8 cellular contexts compared by ENCODE assay signal in genomic region chr2:47323009-47323821, GRCh38. TPM values are rescaled to one million over a fixed set of nuclear protein-coding genes. Genes with fewer than 3 reads are reported as not detected.
DNase-seq lines count a peak whose midpoint lies in the region; ATAC-seq, FAIRE-seq and TF ChIP-seq lines count a peak whose summit lies in the region.

No MANE protein-coding gene starts in this region.

- DNase-seq in AG08396 (ENCODE audit: low spot score) (peak; percentile 84), NCI-H2227 treated with DMSO at 0.1 percent for 48 hours (lab: John Stamatoyannopoulos, UW) (peak; percentile 87), bronchial epithelial cell (ENCODE audit: low read depth) (peak; percentile 55)
- DNase-seq in stimulated activated CD4-positive, alpha-beta T cell treated with anti-CD3 and anti-CD28 coated beads, Interleukin-2, amount 100 ng/mL, for 48 hours, result peak; percentile 72 to 73

- H3K27ac ChIP-seq in layer of hippocampus (ENCODE audit: low read depth, low read length), result peak overlapping the region; percentile 80

- TF ChIP-seq CTCF in WI38 (IDR thresholded peaks at IDR 0.05; ENCODE audit: low read depth, low read length) (peak; percentile 95), bronchial epithelial cell (IDR thresholded peaks at IDR 0.05; ENCODE audit: insufficient read depth, low read length, severe bottlenecking) (peak; percentile 96)

- peaks cover 2% of the 10 kb centered on the region for H3K27me3 ChIP-seq in bronchial epithelial cell (ENCODE audit: control insufficient read depth, insufficient read depth, low read length)
- H3K27me3 ChIP-seq in layer of hippocampus (ENCODE audit: control insufficient read depth, insufficient read depth, low read length), result no peaks in the 10 kb centered on the region

- no peaks in the 10 kb centered on the region for H3K36me3 ChIP-seq in bronchial epithelial cell (ENCODE audit: control insufficient read depth, insufficient read depth, low read length)

- H3K4me3 ChIP-seq in WI38 (ENCODE audit: low read depth, low read length) (no peak overlapping the region), bronchial epithelial cell (ENCODE audit: low read depth, low read length) (no peak overlapping the region)

- ATAC-seq in GM18868 (IDR thresholded peaks at IDR 0.05; ENCODE audit: unreplicated experiment) (peak; percentile 86), HG03095 (IDR thresholded peaks at IDR 0.05; ENCODE audit: unreplicated experiment) (peak; percentile 83)

- no peak for FAIRE-seq in bronchial epithelial cell (lab: Jason Lieb, UNC)

RNA-seq across cellular contexts. Expression of gene EPCAM, which starts 45.9 kb away (rescaled TPM):
- 30.5 and 46.9 TPM in 2 replicates for total RNA-seq in bronchial epithelial cell
